In the genomic region with DNA sequence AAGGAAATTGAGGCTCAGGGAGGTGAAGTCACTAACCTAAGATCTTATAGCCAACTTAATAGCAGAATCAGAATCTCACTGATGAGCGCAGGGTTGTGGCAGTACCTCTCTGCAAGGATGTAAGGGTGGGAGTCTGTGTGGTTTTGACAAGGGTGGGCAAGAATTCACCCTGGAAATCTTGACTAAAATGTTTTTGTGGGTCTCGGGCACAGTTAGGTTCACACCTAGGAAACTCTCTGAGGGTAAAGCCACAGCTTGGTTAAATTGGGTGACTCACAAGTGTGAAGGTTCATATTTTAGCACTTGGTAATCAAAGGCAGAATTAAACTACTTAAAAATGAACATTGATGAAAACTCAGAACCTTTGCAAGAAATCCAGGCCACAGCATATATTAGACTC, we compare ENCODE assay signal across 19 cellular contexts.
DNase-seq lines count a peak whose midpoint lies in the region; ATAC-seq lines count a peak whose summit lies in the region.
"Had no signal": no experiment of that assay in that cellular context is flagged by ENCODE, and none has a peak within 500 bp of the region (broad histone marks: within the 10 kb centered on the region; RNA-seq: fewer than 3 reads in every experiment).

No MANE protein-coding gene starts in this region.

- no peaks in the 10 kb centered on the region for H3K27me3 Mint-ChIP-seq in activated CD4-positive, alpha-beta T cell treated with anti-CD3 and anti-CD28 coated beads, Interleukin-2, amount 10 ng/mL, durations not matched to agents 7 days and 5 days
- no peaks in the 10 kb centered on the region for H3K27me3 Mint-ChIP-seq in activated CD4-positive, alpha-beta memory T cell treated with anti-CD3 and anti-CD28 coated beads for 36 hours

- H3K36me3 Mint-ChIP-seq in activated CD4-positive, alpha-beta T cell treated with anti-CD3 and anti-CD28 coated beads, Interleukin-2, amount 10 ng/mL, durations not matched to agents 7 days and 5 days (ENCODE audit: low read depth) = peaks cover 20% of the 10 kb centered on the region
- H3K36me3 Mint-ChIP-seq in activated CD4-positive, alpha-beta memory T cell treated with anti-CD3 and anti-CD28 coated beads for 36 hours = peaks cover under 1% of the 10 kb centered on the region
- peaks cover 3 to 13% of the 10 kb centered on the region in 2 donors for H3K36me3 Mint-ChIP-seq in activated naive CD4-positive, alpha-beta T cell treated with anti-CD3 and anti-CD28 coated beads, Interleukin-2, amount 50 U/mL, for 72 hours

- H3K27ac Mint-ChIP-seq in activated CD4-positive, alpha-beta T cell treated with anti-CD3 and anti-CD28 coated beads, Interleukin-2, amount 10 ng/mL, durations not matched to agents 7 days and 5 days = no peak overlapping the region
- peak overlapping the region; percentile 11 for H3K27ac Mint-ChIP-seq in activated CD4-positive, alpha-beta memory T cell treated with anti-CD3 and anti-CD28 coated beads for 36 hours
- H3K27ac Mint-ChIP-seq in activated naive CD4-positive, alpha-beta T cell treated with anti-CD3 and anti-CD28 coated beads, Interleukin-2, amount 50 U/mL, for 72 hours = peak overlapping the region; percentile 11 to 61

- POLR2A ChIA-PET in activated CD4-positive, alpha-beta T cell treated with anti-CD3 and anti-CD28 coated beads, Interleukin-2, amount 10 ng/mL, durations not matched to agents 7 days and 5 days (lab: Charles Lee) = no interaction called here
- POLR2A ChIA-PET in activated CD4-positive, alpha-beta memory T cell treated with anti-CD3 and anti-CD28 coated beads for 36 hours (lab: Charles Lee) = no interaction called here

- ATAC-seq in activated naive CD4-positive, alpha-beta T cell treated with anti-CD3 and anti-CD28 coated beads, Interleukin-2, amount 50 U/mL, for 72 hours = peak; percentile 91
- no peak for ATAC-seq in HG02798 (IDR thresholded peaks at IDR 0.05; ENCODE audit: poor library complexity, unreplicated experiment)
- no peak for ATAC-seq in HG02973 (IDR thresholded peaks at IDR 0.05; ENCODE audit: unreplicated experiment)
- ATAC-seq: pancreas, PC-3 had no signal

- intact Hi-C loops in activated CD4-positive, alpha-beta memory T cell treated with anti-CD3 and anti-CD28 coated beads for 36 hours (cut with micrococcal nuclease) = loop anchor here (1.0 kb wide), 1 partner anchor 15 kb away; no protein-coding TSS in a partner anchor

- DNase-seq in activated CD4-positive, alpha-beta T cell treated with anti-CD3 and anti-CD28 coated beads for 48 hours = peak; percentile 10
- DNase-seq in activated CD4-positive, alpha-beta T cell treated with anti-CD3 and anti-CD28 coated beads, Interleukin-2, amount 10 ng/mL, durations not matched to agents 7 days and 5 days = no peak
- DNase-seq in activated CD4-positive, alpha-beta memory T cell treated with anti-CD3 and anti-CD28 coated beads for 36 hours = no peak
- peak in 1 of 2 donors; percentile 18 for DNase-seq in activated naive CD4-positive, alpha-beta T cell treated with anti-CD3 and anti-CD28 coated beads, Interleukin-2, amount 50 U/mL, for 72 hours (ENCODE audit: low spot score in 2 of 2)
- peak; percentile 15 to 39 for DNase-seq in stimulated activated CD8-positive, alpha-beta memory T cell treated with anti-CD3 and anti-CD28 coated beads, Interleukin-15, amount 100 ng/mL, for 4 hours (ENCODE audit: low read depth in 2 of 2)
- DNase-seq in HPDE6-E6E7 (ENCODE audit: extremely low spot score) = no peak
- DNase-seq: activated CD4-positive, alpha-beta T cell treated with anti-CD3 and anti-CD28 coated beads, Interleukin-2, amount 50 U/mL, for 4 hours; amniotic stem cell; cerebellar nuclear complex; DMS79 treated with DMSO at 0.1 percent for 48 hours; effector CD8-positive, alpha-beta T cell; NCI-H1436; NCI-H2171 treated with DMSO at 0.1 percent for 48 hours; NCI-H748 treated with DMSO at 0.1 percent for 48 hours; pancreas; PC-3; uterus had no signal

- CTCF ChIA-PET in activated CD4-positive, alpha-beta T cell treated with anti-CD3 and anti-CD28 coated beads, Interleukin-2, amount 10 ng/mL, durations not matched to agents 7 days and 5 days (lab: Charles Lee) = no interaction called here
- CTCF ChIA-PET in activated CD4-positive, alpha-beta memory T cell treated with anti-CD3 and anti-CD28 coated beads for 36 hours (lab: Charles Lee) = no interaction called here

- H3K4me1 Mint-ChIP-seq in activated CD4-positive, alpha-beta T cell treated with anti-CD3 and anti-CD28 coated beads, Interleukin-2, amount 10 ng/mL, durations not matched to agents 7 days and 5 days = peaks cover 34% of the 10 kb centered on the region
- H3K4me1 Mint-ChIP-seq in activated CD4-positive, alpha-beta memory T cell treated with anti-CD3 and anti-CD28 coated beads for 36 hours (ENCODE audit: low read depth) = peaks cover 36% of the 10 kb centered on the region

- no peak overlapping the region for H3K4me3 Mint-ChIP-seq in activated CD4-positive, alpha-beta T cell treated with anti-CD3 and anti-CD28 coated beads, Interleukin-2, amount 10 ng/mL, durations not matched to agents 7 days and 5 days
- no peak overlapping the region for H3K4me3 Mint-ChIP-seq in activated CD4-positive, alpha-beta memory T cell treated with anti-CD3 and anti-CD28 coated beads for 36 hours

- H3K9me3 Mint-ChIP-seq in activated CD4-positive, alpha-beta T cell treated with anti-CD3 and anti-CD28 coated beads, Interleukin-2, amount 10 ng/mL, durations not matched to agents 7 days and 5 days = peaks cover 19% of the 10 kb centered on the region
- H3K9me3 Mint-ChIP-seq in activated CD4-positive, alpha-beta memory T cell treated with anti-CD3 and anti-CD28 coated beads for 36 hours = peaks cover 1% of the 10 kb centered on the region
- peaks cover 3 to 11% of the 10 kb centered on the region in 2 donors for H3K9me3 Mint-ChIP-seq in activated naive CD4-positive, alpha-beta T cell treated with anti-CD3 and anti-CD28 coated beads, Interleukin-2, amount 50 U/mL, for 72 hours

Comparison
In these comparisons a context has a peak if more than half of its experiments do, and no peak if none do; other contexts are left out.
1. DNase-seq: peak in activated CD4-positive, alpha-beta T cell treated with anti-CD3 and anti-CD28 coated beads for 48 hours (single experiment) and stimulated activated CD8-positive, alpha-beta memory T cell treated with anti-CD3 and anti-CD28 coated beads, Interleukin-15, amount 100 ng/mL, for 4 hours (2 of 2); none in activated CD4-positive, alpha-beta T cell treated with anti-CD3 and anti-CD28 coated beads, Interleukin-2, amount 10 ng/mL, durations not matched to agents 7 days and 5 days (single experiment), activated CD4-positive, alpha-beta memory T cell treated with anti-CD3 and anti-CD28 coated beads for 36 hours (single experiment) and HPDE6-E6E7 (single experiment).
2. ATAC-seq: peak in activated naive CD4-positive, alpha-beta T cell treated with anti-CD3 and anti-CD28 coated beads, Interleukin-2, amount 50 U/mL, for 72 hours (2 of 2); none in HG02798 (single experiment) and HG02973 (single experiment).